Comparison of ENCODE assay signal across 1 cellular context in genomic region chr21:14482165-14482564, GRCh38.
TF ChIP-seq lines count a peak whose summit lies in the region.

No MANE protein-coding gene starts in this region.

TF ChIP-seq in SK-N-SH, 30 proteins besides CTCF, POLR2A, EP300 and RAD21 (continued from another document):
- TF ChIP-seq FOSL2 (IDR thresholded peaks at IDR 0.05; ENCODE audit: borderline replicate concordance, low read depth) = no peak
- TF ChIP-seq POLR2AphosphoS5 (IDR thresholded peaks at IDR 0.05; ENCODE audit: low read depth, low read length) = no peak
- TF ChIP-seq USF2 (IDR thresholded peaks at IDR 0.05; ENCODE audit: borderline replicate concordance, low read depth, low read length) = no peak
- no peak for TF ChIP-seq MXI1 (IDR thresholded peaks at IDR 0.05; ENCODE audit: low read depth, low read length)
- no peak for TF ChIP-seq NFIC (IDR thresholded peaks at IDR 0.05; ENCODE audit: borderline replicate concordance)
- TF ChIP-seq TAF1 (IDR thresholded peaks at IDR 0.05; ENCODE audit: borderline replicate concordance, low read depth, low read length) = no peak
